1 cellular context compared by ENCODE assay signal in the genomic region with DNA sequence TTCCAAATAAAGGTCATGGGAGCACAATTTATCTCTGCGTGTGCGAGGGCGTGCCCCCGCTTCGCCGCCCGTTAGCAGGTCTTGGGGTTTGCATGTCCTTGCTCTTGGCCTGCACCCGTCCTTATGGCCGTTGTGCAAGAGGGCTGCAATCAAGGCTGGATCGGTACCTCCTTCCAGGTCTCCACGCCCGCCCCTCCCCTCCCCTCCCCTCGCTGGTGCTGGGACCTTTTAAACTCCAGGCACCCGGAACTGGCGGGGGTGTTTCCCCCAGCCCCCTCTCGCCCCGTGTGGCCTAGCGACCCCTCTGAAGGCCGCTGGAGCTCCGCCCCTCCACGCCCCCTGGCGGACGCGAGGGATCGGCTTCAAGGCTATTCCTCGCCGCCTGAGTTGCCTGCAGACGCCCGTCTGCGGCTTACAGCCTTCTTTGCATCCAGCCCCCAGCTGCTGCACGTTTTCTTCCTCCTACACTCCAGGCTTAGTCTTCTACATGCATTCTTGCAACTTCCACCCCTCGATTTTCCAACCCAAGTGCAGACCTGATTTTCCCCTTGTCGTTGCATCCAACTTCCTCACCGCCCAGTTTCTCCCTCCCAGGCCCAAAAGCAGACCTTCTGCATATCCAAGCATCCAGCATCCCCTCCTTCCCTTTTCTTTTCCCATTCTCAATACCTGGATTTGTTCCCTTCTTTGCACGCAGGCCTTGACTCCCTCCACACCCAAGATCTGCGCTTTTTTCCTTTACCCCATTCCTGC.
A peak's percentile ranks its signal among the peaks of the same experiment; 100 is the strongest.
TF ChIP-seq lines count a peak whose summit lies in the region.

No MANE protein-coding gene starts in this region.

TF ChIP-seq in K562, 482 proteins besides CTCF, POLR2A, EP300 and RAD21 (continued from another document and continues in another):
- TF ChIP-seq ATF1 (CRISPR knock-in tag; IDR thresholded peaks at IDR 0.05) (no peak), ATF1 (tag; IDR thresholded peaks at IDR 0.05) (peak; percentile 27; the same call in 1 of the 2 replicates), BMI1 (IDR thresholded peaks at IDR 0.05; ENCODE audit: low read length) (no peak), NCOR1 (IDR thresholded peaks at IDR 0.05) (peak; percentile 32; the same call in 1 of the 2 replicates), ERF (CRISPR knock-in tag; IDR thresholded peaks at IDR 0.05) (no peak), SRSF1 (IDR thresholded peaks at IDR 0.05; ENCODE audit: low read depth, low read length) (no peak), ZEB2 (IDR thresholded peaks at IDR 0.05) (no peak), CBFA2T3 (IDR thresholded peaks at IDR 0.05) (0 out of 2 replicates have a peak, but pooled peaks have one; percentile 24), BDP1 (IDR thresholded peaks at IDR 0.05; ENCODE audit: insufficient read depth, insufficient read length) (no peak), ZNF274 (IDR thresholded peaks at IDR 0.05; ENCODE audit: borderline replicate concordance, low read depth, low read length) (no peak), HEY1 (CRISPR knock-in tag; IDR thresholded peaks at IDR 0.05; ENCODE audit: borderline replicate concordance) (no peak), ZBTB17 (CRISPR knock-in tag; IDR thresholded peaks at IDR 0.05) (peak; percentile 70; the same call in 1 of the 2 replicates), ZBTB7A (IDR thresholded peaks at IDR 0.05; ENCODE audit: borderline replicate concordance, control insufficient read depth, low read depth, low read length) (peak; percentile 98), ZZZ3 (IDR thresholded peaks at IDR 0.05) (no peak), NR2F6 (CRISPR knock-in tag; IDR thresholded peaks at IDR 0.05) (0 out of 2 replicates have a peak, but pooled peaks have one; percentile 52), MEIS2 (IDR thresholded peaks at IDR 0.05; ENCODE audit: partially characterized antibody) (no peak), MYBL2 (IDR thresholded peaks at IDR 0.05; ENCODE audit: low read depth) (no peak), MYBL2 (CRISPR knock-in tag; IDR thresholded peaks at IDR 0.05; ENCODE audit: borderline replicate concordance) (no peak), NR2C2 (CRISPR knock-in tag; IDR thresholded peaks at IDR 0.05) (0 out of 2 replicates have a peak, but pooled peaks have one; percentile 43), NR2C2 (tag; IDR thresholded peaks at IDR 0.05) (peak; percentile 74), SMC3 (conservative IDR thresholded peaks at IDR 0.05; ENCODE audit: insufficient read depth, low read depth, low read length) (peak; percentile 45; the same call in 1 of the 2 replicates), SPI1 (IDR thresholded peaks at IDR 0.05; ENCODE audit: borderline replicate concordance, low read depth, low read length) (0 out of 2 replicates have a peak, but pooled peaks have one; percentile 17), PML (IDR thresholded peaks at IDR 0.05; ENCODE audit: low read length) (peak; percentile 60; the same call in 1 of the 2 replicates), NBN (IDR thresholded peaks at IDR 0.05; ENCODE audit: low read depth) (no peak; the same call in 1 of the 2 replicates), SIN3B (IDR thresholded peaks at IDR 0.05; ENCODE audit: low read depth) (no peak), U2AF2 (optimal IDR thresholded peaks at IDR 0.05; ENCODE audit: low read depth, low read length) (no peak), MAZ (CRISPR knock-in tag; conservative IDR thresholded peaks at IDR 0.05 in 1 of 2, IDR thresholded peaks at IDR 0.05 in 1 of 2) (peak; percentile 78 to 96; a peak in 3 of 4 replicates), FOXA3 (CRISPR knock-in tag; conservative IDR thresholded peaks at IDR 0.05 in 1 of 2, IDR thresholded peaks at IDR 0.05 in 1 of 2) (no peak), ZFX (CRISPR knock-in tag; IDR thresholded peaks at IDR 0.05) (peak; percentile 82), ZNF766 (CRISPR knock-in tag; conservative IDR thresholded peaks at IDR 0.05) (peak; percentile 78), PRMT5 (CRISPR knock-in tag; IDR thresholded peaks at IDR 0.05) (no peak), ILF3 (IDR thresholded peaks at IDR 0.05; ENCODE audit: borderline replicate concordance) (no peak), MCM7 (IDR thresholded peaks at IDR 0.05) (0 out of 4 replicates have a peak, but pooled peaks of 1 of the 2 experiments have one; percentile 67), LEF1 (IDR thresholded peaks at IDR 0.05) (0 out of 2 replicates have a peak, but pooled peaks have one; percentile 32), EGR1 (conservative IDR thresholded peaks at IDR 0.05) (peak; percentile 66), ZSCAN32 (CRISPR knock-in tag; IDR thresholded peaks at IDR 0.05) (no peak), RBBP5 (IDR thresholded peaks at IDR 0.05; ENCODE audit: borderline replicate concordance, insufficient read depth, low read length, poor library complexity, severe bottlenecking) (peak; percentile 56), TBP (optimal IDR thresholded peaks at IDR 0.05; ENCODE audit: low read depth, low read length) (peak; percentile 52), HOXB6 (CRISPR knock-in tag; IDR thresholded peaks at IDR 0.05; ENCODE audit: borderline replicate concordance) (no peak), ZSCAN29 (IDR thresholded peaks at IDR 0.05) (no peak), ARID1B (IDR thresholded peaks at IDR 0.05) (peak; percentile 66), NR3C1 (CRISPR knock-in tag; IDR thresholded peaks at IDR 0.05) (no peak)
- TF ChIP-seq, protein P1, sequence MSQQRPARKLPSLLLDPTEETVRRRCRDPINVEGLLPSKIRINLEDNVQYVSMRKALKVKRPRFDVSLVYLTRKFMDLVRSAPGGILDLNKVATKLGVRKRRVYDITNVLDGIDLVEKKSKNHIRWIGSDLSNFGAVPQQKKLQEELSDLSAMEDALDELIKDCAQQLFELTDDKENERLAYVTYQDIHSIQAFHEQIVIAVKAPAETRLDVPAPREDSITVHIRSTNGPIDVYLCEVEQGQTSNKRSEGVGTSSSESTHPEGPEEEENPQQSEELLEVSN (IDR thresholded peaks at IDR 0.05; ENCODE audit: borderline replicate concordance in 1 of 2, extremely low read depth in 1 of 2, insufficient read depth in 1 of 2, insufficient read length in 1 of 2, low read depth in 1 of 2, low read length in 1 of 2, poor library complexity in 1 of 2, severe bottlenecking in 1 of 2), result peak in 1 of 2 experiments; percentile 14
- TF ChIP-seq, protein P2, sequence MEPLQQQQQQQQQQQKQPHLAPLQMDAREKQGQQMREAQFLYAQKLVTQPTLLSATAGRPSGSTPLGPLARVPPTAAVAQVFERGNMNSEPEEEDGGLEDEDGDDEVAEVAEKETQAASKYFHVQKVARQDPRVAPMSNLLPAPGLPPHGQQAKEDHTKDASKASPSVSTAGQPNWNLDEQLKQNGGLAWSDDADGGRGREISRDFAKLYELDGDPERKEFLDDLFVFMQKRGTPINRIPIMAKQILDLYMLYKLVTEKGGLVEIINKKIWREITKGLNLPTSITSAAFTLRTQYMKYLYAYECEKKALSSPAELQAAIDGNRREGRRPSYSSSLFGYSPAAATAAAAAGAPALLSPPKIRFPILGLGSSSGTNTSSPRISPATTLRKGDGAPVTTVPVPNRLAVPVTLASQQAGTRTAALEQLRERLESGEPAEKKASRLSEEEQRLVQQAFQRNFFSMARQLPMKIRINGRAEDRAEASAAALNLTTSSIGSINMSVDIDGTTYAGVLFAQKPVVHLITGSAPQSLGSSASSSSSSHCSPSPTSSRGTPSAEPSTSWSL (CRISPR knock-in tag; IDR thresholded peaks at IDR 0.05; ENCODE audit: borderline replicate concordance), result no peak
- TF ChIP-seq, protein P3, sequence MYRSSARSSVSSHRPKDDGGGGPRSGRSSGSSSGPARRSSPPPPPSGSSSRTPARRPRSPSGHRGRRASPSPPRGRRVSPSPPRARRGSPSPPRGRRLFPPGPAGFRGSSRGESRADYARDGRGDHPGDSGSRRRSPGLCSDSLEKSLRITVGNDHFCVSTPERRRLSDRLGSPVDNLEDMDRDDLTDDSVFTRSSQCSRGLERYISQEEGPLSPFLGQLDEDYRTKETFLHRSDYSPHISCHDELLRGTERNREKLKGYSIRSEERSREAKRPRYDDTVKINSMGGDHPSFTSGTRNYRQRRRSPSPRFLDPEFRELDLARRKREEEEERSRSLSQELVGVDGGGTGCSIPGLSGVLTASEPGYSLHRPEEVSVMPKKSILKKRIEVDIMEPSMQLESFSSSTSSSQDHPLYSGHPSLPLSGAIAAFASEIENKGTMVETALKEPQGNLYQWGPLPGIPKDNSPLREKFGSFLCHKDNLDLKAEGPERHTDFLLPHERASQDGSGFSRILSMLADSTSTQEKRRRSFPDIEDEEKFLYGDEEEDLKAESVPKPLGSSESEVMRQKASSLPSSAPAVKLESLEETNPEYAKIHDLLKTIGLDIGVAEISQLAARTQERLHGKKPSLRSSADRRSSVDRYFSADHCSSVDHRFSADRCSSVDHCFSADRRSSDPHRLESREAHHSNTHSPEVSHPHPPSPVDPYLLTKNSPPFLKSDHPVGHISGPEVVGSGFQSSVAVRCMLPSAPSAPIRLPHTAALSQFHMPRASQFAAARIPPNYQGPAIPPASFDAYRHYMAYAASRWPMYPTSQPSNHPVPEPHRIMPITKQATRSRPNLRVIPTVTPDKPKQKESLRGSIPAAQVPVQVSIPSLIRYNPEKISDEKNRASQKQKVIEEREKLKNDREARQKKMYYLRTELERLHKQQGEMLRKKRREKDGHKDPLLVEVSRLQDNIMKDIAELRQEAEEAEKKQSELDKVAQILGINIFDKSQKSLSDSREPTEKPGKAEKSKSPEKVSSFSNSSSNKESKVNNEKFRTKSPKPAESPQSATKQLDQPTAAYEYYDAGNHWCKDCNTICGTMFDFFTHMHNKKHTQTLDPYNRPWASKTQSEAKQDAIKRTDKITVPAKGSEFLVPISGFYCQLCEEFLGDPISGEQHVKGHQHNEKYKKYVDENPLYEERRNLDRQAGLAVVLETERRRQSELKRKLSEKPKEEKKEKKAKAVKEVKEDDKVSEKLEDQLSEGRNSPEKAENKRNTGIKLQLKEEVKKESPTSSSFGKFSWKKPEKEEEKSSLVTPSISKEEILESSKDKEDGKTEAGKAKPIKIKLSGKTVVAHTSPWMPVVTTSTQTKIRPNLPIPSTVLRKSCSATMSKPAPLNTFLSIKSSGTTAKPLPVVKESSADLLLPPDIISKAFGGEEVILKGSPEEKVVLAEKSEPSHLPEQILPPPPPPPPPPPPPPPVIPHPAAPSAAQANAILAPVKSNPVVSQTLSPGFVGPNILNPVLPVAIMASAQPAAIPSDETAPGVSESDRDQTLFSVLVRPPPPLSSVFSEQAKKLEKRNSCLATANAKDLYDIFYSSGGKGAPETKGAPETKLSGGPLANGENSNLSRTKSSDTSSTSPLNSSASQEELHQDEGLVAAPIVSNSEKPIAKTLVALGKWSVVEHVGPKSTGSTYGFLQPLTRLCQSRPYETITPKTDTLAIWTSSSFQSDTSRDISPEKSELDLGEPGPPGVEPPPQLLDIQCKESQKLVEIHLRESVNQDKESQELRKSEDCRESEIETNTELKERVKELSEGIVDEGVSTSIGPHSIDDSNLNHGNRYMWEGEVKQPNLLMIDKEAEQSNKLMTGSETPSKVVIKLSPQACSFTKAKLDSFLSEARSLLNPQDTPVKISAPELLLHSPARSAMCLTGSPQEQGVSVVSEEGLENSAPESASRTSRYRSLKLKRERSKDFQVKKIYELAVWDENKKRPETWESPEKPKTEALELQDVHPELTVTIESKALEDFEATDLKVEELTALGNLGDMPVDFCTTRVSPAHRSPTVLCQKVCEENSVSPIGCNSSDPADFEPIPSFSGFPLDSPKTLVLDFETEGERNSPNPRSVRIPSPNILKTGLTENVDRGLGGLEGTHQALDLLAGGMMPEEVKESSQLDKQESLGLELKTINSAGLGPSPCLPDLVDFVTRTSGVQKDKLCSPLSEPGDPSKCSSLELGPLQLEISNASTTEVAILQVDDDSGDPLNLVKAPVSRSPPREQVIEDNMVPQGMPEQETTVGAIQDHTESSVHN (IDR thresholded peaks at IDR 0.05; ENCODE audit: borderline replicate concordance in 1 of 2, low read depth in 1 of 2), result no peak
- TF ChIP-seq, protein P4, sequence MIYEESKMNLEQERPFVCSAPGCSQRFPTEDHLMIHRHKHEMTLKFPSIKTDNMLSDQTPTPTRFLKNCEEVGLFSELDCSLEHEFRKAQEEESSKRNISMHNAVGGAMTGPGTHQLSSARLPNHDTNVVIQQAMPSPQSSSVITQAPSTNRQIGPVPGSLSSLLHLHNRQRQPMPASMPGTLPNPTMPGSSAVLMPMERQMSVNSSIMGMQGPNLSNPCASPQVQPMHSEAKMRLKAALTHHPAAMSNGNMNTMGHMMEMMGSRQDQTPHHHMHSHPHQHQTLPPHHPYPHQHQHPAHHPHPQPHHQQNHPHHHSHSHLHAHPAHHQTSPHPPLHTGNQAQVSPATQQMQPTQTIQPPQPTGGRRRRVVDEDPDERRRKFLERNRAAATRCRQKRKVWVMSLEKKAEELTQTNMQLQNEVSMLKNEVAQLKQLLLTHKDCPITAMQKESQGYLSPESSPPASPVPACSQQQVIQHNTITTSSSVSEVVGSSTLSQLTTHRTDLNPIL (CRISPR knock-in tag; IDR thresholded peaks at IDR 0.05), result no peak
- TF ChIP-seq, protein P5, sequence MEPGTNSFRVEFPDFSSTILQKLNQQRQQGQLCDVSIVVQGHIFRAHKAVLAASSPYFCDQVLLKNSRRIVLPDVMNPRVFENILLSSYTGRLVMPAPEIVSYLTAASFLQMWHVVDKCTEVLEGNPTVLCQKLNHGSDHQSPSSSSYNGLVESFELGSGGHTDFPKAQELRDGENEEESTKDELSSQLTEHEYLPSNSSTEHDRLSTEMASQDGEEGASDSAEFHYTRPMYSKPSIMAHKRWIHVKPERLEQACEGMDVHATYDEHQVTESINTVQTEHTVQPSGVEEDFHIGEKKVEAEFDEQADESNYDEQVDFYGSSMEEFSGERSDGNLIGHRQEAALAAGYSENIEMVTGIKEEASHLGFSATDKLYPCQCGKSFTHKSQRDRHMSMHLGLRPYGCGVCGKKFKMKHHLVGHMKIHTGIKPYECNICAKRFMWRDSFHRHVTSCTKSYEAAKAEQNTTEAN (CRISPR knock-in tag; IDR thresholded peaks at IDR 0.05), result 0 out of 2 replicates have a peak, but pooled peaks have one; percentile 52
